Comparison of ENCODE assay signal across 10 cellular contexts in genomic region chr3:64344721-64345207, GRCh38.
DNase-seq lines count a peak whose midpoint lies in the region; ATAC-seq and TF ChIP-seq lines count a peak whose summit lies in the region.
"Had no signal": no experiment of that assay in that cellular context is flagged by ENCODE, and none has a peak within 500 bp of the region (broad histone marks: within the 10 kb centered on the region; RNA-seq: fewer than 3 reads in every experiment).

No MANE protein-coding gene starts in this region.

- H3K79me2 ChIP-seq in trophoblast cell (ENCODE audit: control insufficient read depth, insufficient read depth, low read length, poor library complexity), result peaks cover 3% of the 10 kb centered on the region

- H3K36me3 Mint-ChIP-seq in activated naive CD8-positive, alpha-beta T cell treated with anti-CD3 and anti-CD28 coated beads for 36 hours, result no peaks in the 10 kb centered on the region

- no peaks in the 10 kb centered on the region for H3K9me3 Mint-ChIP-seq in activated naive CD8-positive, alpha-beta T cell treated with anti-CD3 and anti-CD28 coated beads for 36 hours

- no peaks in the 10 kb centered on the region for H3K4me1 Mint-ChIP-seq in activated naive CD8-positive, alpha-beta T cell treated with anti-CD3 and anti-CD28 coated beads for 36 hours

- no peak overlapping the region for H4K12ac ChIP-seq in trophoblast cell (ENCODE audit: low read depth, low read length)

- no peak overlapping the region for H2AFZ ChIP-seq in trophoblast cell (ENCODE audit: insufficient read depth, low read length, poor library complexity)

- peak overlapping the region; percentile 78 for H2BK5ac ChIP-seq in trophoblast cell (ENCODE audit: low read depth, low read length, poor library complexity)

- H3K9ac ChIP-seq in trophoblast cell (ENCODE audit: low read length), result no peak overlapping the region

- H3K4ac ChIP-seq in trophoblast cell (ENCODE audit: low read depth, low read length), result no peak overlapping the region

- H3K4me1 ChIP-seq in trophoblast cell (ENCODE audit: control insufficient read depth in 1 of 2, insufficient read depth in 2 of 2, low read length in 2 of 2), result peaks cover 17 to 40% of the 10 kb centered on the region in 2 experiments

- no peak overlapping the region for H3K23ac ChIP-seq in trophoblast cell (ENCODE audit: low read length)

- peaks cover 2% of the 10 kb centered on the region for H3K9me3 ChIP-seq in trophoblast cell (ENCODE audit: insufficient read depth, low read depth, low read length)
- H3K9me3 ChIP-seq: heart right ventricle had no signal

- no peaks in the 10 kb centered on the region for H3K36me3 ChIP-seq in trophoblast cell (ENCODE audit: control insufficient read depth in 1 of 2, insufficient read depth in 2 of 2, low read length in 2 of 2)
- H3K36me3 ChIP-seq: heart right ventricle had no signal

- H2AK5ac ChIP-seq in trophoblast cell (ENCODE audit: low read length), result no peak overlapping the region

- no peak overlapping the region for H3K4me3 ChIP-seq in fibroblast of the aortic adventitia (ENCODE audit: low read depth, low read length)
- H3K4me3 ChIP-seq in trophoblast cell (ENCODE audit: low read depth, low read length), result no peak overlapping the region
- H3K4me3 ChIP-seq: heart right ventricle had no signal

- no peak overlapping the region for H4K91ac ChIP-seq in trophoblast cell (ENCODE audit: low read depth, low read length)

- peaks cover 43% of the 10 kb centered on the region for H3K79me1 ChIP-seq in trophoblast cell (ENCODE audit: low read length)

- no peak for TF ChIP-seq CTCF in fibroblast of the aortic adventitia (IDR thresholded peaks at IDR 0.05; ENCODE audit: insufficient read depth, low read length)

- peak overlapping the region; percentile 8 for H3K14ac ChIP-seq in trophoblast cell (ENCODE audit: low read length)

- peak overlapping the region; percentile 68 for H2BK12ac ChIP-seq in trophoblast cell (ENCODE audit: low read length)

- peak overlapping the region; percentile 78 for H2BK120ac ChIP-seq in trophoblast cell (ENCODE audit: insufficient read depth, low read length, poor library complexity)

- ATAC-seq in GM21723 (IDR thresholded peaks at IDR 0.05; ENCODE audit: unreplicated experiment) (no peak), HG02970 (IDR thresholded peaks at IDR 0.05; ENCODE audit: low FRiP score, unreplicated experiment) (no peak)

- H3K4me2 ChIP-seq in trophoblast cell (ENCODE audit: low read length), result no peak overlapping the region

- H3K27ac ChIP-seq in trophoblast cell (ENCODE audit: low read depth, low read length), result peak overlapping the region; percentile 98

- no peak overlapping the region for H3K27ac Mint-ChIP-seq in activated naive CD8-positive, alpha-beta T cell treated with anti-CD3 and anti-CD28 coated beads for 36 hours

- H3K18ac ChIP-seq in trophoblast cell (ENCODE audit: low read length), result no peak overlapping the region

- no CpG with 5 or more reads among the region's 4 CpGs for WGBS in trophoblast cell (ENCODE audit: extremely low coverage, insufficient coverage, insufficient read length)

- no peak overlapping the region for H3K4me3 Mint-ChIP-seq in activated naive CD8-positive, alpha-beta T cell treated with anti-CD3 and anti-CD28 coated beads for 36 hours

- peaks cover 21% of the 10 kb centered on the region for H3K27me3 Mint-ChIP-seq in activated naive CD8-positive, alpha-beta T cell treated with anti-CD3 and anti-CD28 coated beads for 36 hours

- no peaks in the 10 kb centered on the region for H3K27me3 ChIP-seq in trophoblast cell (ENCODE audit: insufficient read depth, low read length)
- H3K27me3 ChIP-seq: heart right ventricle had no signal

- DNase-seq in ELR (ENCODE audit: low read depth) (peak; percentile 83), SK-N-DZ (ENCODE audit: low spot score) (peak; percentile 3), fibroblast of the aortic adventitia (ENCODE audit: low read depth) (peak; percentile 78), trophoblast cell (peak; percentile 75 to 81)
- DNase-seq in stimulated activated CD8-positive, alpha-beta memory T cell treated with anti-CD3 and anti-CD28 coated beads, Interleukin-4, amount 100 ng/mL, for 48 hours, result no peak
- no peak for DNase-seq in activated naive CD8-positive, alpha-beta T cell treated with anti-CD3 and anti-CD28 coated beads for 36 hours
- DNase-seq: heart right ventricle, NCI-H2081 treated with DMSO at 0.1 percent for 48 hours had no signal

- H4K8ac ChIP-seq in trophoblast cell (ENCODE audit: low read depth, low read length), result no peak overlapping the region

Comparison
In these comparisons a context has a peak if more than half of its experiments do, and no peak if none do; other contexts are left out.
1. DNase-seq: peak in ELR (single experiment), SK-N-DZ (single experiment), fibroblast of the aortic adventitia (single experiment) and trophoblast cell (2 of 2); none in stimulated activated CD8-positive, alpha-beta memory T cell treated with anti-CD3 and anti-CD28 coated beads, Interleukin-4, amount 100 ng/mL, for 48 hours (single experiment) and activated naive CD8-positive, alpha-beta T cell treated with anti-CD3 and anti-CD28 coated beads for 36 hours (single experiment).